20 cellular contexts compared by ENCODE assay signal in the genomic region with DNA sequence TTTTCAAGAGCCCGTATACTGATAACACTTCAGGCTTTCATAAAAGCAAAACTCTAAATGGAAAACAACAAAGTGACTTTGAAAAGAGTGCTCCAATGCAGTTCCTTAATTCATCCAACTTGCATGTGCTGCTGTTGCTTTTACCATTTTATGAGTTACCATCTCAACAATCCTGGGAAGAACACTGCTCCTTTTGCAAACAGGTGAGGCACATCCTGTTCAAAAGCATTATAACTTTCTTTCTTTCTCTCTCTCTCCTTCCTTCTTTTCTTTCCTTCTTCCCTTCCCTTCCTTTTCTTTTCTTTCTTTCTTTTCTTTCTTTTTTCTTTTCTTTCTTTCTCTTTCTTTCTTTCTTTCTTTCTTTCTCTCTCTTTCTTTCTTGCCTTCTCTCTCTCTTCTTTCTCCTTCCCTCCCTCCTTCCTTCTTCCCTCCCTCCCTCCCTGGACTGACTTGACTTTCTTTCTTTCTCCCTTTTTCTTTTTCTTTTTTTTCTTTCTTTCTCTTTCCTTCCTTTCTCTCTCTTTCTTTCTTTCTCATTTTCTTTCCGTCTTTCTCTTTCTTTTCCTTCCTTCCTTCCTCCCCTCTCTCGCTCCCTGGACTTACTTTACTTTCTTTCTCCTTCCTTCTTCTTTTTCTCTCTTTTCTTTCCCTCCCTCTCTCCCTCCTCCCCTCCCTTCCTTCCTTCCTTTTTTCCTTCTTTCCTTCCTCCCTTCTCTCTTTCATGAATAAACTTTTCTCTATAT. TPM values are rescaled to one million over a fixed set of nuclear protein-coding genes. Genes with fewer than 3 reads are reported as not detected.
A peak's percentile ranks its signal among the peaks of the same experiment; 100 is the strongest.
DNase-seq lines count a peak whose midpoint lies in the region; ATAC-seq and TF ChIP-seq lines count a peak whose summit lies in the region.
"Had no signal": no experiment of that assay in that cellular context is flagged by ENCODE, and none has a peak within 500 bp of the region (broad histone marks: within the 10 kb centered on the region; RNA-seq: fewer than 3 reads in every experiment).

No MANE protein-coding gene starts in this region.

- H3K4me3 Mint-ChIP-seq in activated CD8-positive, alpha-beta T cell treated with anti-CD3 and anti-CD28 coated beads for 36 hours, result no peak overlapping the region
- no peak overlapping the region for H3K4me3 Mint-ChIP-seq in activated CD8-positive, alpha-beta T cell treated with anti-CD3 and anti-CD28 coated beads, Interleukin-2, amount 10 ng/mL, durations not matched to agents 7 days and 5 days
- no peak overlapping the region for H3K4me3 Mint-ChIP-seq in dendritic cell treated with granulocyte-macrophage colony-stimulating factor and Interleukin-4, amounts not matched to agents 40 ng/mL and 50 ng/mL, for 4 days
- H3K4me3 Mint-ChIP-seq in stimulated activated effector memory CD8-positive, alpha-beta T cell treated with anti-CD3 and anti-CD28 coated beads, Interleukin-12 subunit alpha, Interleukin-12 subunit beta, amount 100 ng/mL, for 72 hours, result no peak overlapping the region
- H3K4me3 Mint-ChIP-seq: activated naive CD4-positive, alpha-beta T cell treated with anti-CD3 and anti-CD28 coated beads for 36 hours had no signal

- H3K4me1 Mint-ChIP-seq in activated CD8-positive, alpha-beta T cell treated with anti-CD3 and anti-CD28 coated beads for 36 hours (ENCODE audit: low read depth), result peaks cover 30% of the 10 kb centered on the region
- H3K4me1 Mint-ChIP-seq in activated CD8-positive, alpha-beta T cell treated with anti-CD3 and anti-CD28 coated beads, Interleukin-2, amount 10 ng/mL, durations not matched to agents 7 days and 5 days (ENCODE audit: low read depth), result peaks cover 15% of the 10 kb centered on the region
- H3K4me1 Mint-ChIP-seq in dendritic cell treated with granulocyte-macrophage colony-stimulating factor and Interleukin-4, amounts not matched to agents 40 ng/mL and 50 ng/mL, for 4 days (ENCODE audit: low read depth), result peaks cover 31% of the 10 kb centered on the region
- peaks cover 14% of the 10 kb centered on the region for H3K4me1 Mint-ChIP-seq in stimulated activated effector memory CD8-positive, alpha-beta T cell treated with anti-CD3 and anti-CD28 coated beads, Interleukin-12 subunit alpha, Interleukin-12 subunit beta, amount 100 ng/mL, for 72 hours

- no peak for ATAC-seq in activated CD8-positive, alpha-beta T cell treated with anti-CD3 and anti-CD28 coated beads for 36 hours
- no peak for ATAC-seq in activated CD8-positive, alpha-beta T cell treated with anti-CD3 and anti-CD28 coated beads, Interleukin-2, amount 10 ng/mL, durations not matched to agents 7 days and 5 days
- ATAC-seq in stimulated activated effector memory CD8-positive, alpha-beta T cell treated with anti-CD3 and anti-CD28 coated beads, Interleukin-12 subunit alpha, Interleukin-12 subunit beta, amount 100 ng/mL, for 72 hours, result no peak
- no peak for ATAC-seq in HG03097 (IDR thresholded peaks at IDR 0.05; ENCODE audit: low FRiP score, unreplicated experiment)
- ATAC-seq: heart right ventricle had no signal

- H3K27me3 Mint-ChIP-seq in activated CD8-positive, alpha-beta T cell treated with anti-CD3 and anti-CD28 coated beads for 36 hours, result no peaks in the 10 kb centered on the region
- no peaks in the 10 kb centered on the region for H3K27me3 Mint-ChIP-seq in activated CD8-positive, alpha-beta T cell treated with anti-CD3 and anti-CD28 coated beads, Interleukin-2, amount 10 ng/mL, durations not matched to agents 7 days and 5 days (ENCODE audit: low read depth)
- H3K27me3 Mint-ChIP-seq in dendritic cell treated with granulocyte-macrophage colony-stimulating factor and Interleukin-4, amounts not matched to agents 40 ng/mL and 50 ng/mL, for 4 days, result no peaks in the 10 kb centered on the region

- TF ChIP-seq CTCF in activated CD8-positive, alpha-beta T cell treated with anti-CD3 and anti-CD28 coated beads for 36 hours (IDR thresholded peaks at IDR 0.05), result peak; percentile 45
- TF ChIP-seq CTCF in right atrium auricular region (IDR thresholded peaks at IDR 0.05), result no peak

- DNase-seq in activated CD8-positive, alpha-beta T cell treated with anti-CD3 and anti-CD28 coated beads for 36 hours, result no peak
- no peak for DNase-seq in activated CD8-positive, alpha-beta T cell treated with anti-CD3 and anti-CD28 coated beads, Interleukin-2, amount 10 ng/mL, durations not matched to agents 7 days and 5 days
- DNase-seq in Kasumi-1 (lab: John Stamatoyannopoulos, UW) (peak; percentile 30 to 32), right atrium auricular region (ENCODE audit: low spot score) (no peak), GOT3 (lab: John Stamatoyannopoulos, UW) (no peak)
- no peak for DNase-seq in stimulated activated effector memory CD8-positive, alpha-beta T cell treated with anti-CD3 and anti-CD28 coated beads, Interleukin-12 subunit alpha, Interleukin-12 subunit beta, amount 100 ng/mL, for 72 hours (ENCODE audit: low spot score in 2 of 2)
- DNase-seq: activated CD4-positive, CD25-positive, alpha-beta regulatory T cell treated with anti-CD3 and anti-CD28 coated beads, Interleukin-2, amount 50 U/mL, for 72 hours; activated CD8-positive, alpha-beta memory T cell treated with anti-CD3 and anti-CD28 coated beads for 24 hours; activated naive CD4-positive, alpha-beta T cell treated with anti-CD3 and anti-CD28 coated beads for 36 hours; activated T-cell treated with anti-CD3 and anti-CD28 coated beads, Interleukin-2, amount 50 U/mL, for 48 hours; effector CD8-positive, alpha-beta T cell; heart right ventricle; KG1; NCI-H1092; nucleus accumbens had no signal

- H3K27ac Mint-ChIP-seq in activated CD8-positive, alpha-beta T cell treated with anti-CD3 and anti-CD28 coated beads for 36 hours, result no peak overlapping the region
- H3K27ac Mint-ChIP-seq in activated CD8-positive, alpha-beta T cell treated with anti-CD3 and anti-CD28 coated beads, Interleukin-2, amount 10 ng/mL, durations not matched to agents 7 days and 5 days, result no peak overlapping the region
- H3K27ac Mint-ChIP-seq in dendritic cell treated with granulocyte-macrophage colony-stimulating factor and Interleukin-4, amounts not matched to agents 40 ng/mL and 50 ng/mL, for 4 days, result peak overlapping the region; percentile 14
- H3K27ac Mint-ChIP-seq in stimulated activated effector memory CD8-positive, alpha-beta T cell treated with anti-CD3 and anti-CD28 coated beads, Interleukin-12 subunit alpha, Interleukin-12 subunit beta, amount 100 ng/mL, for 72 hours, result peak overlapping the region; percentile 45
- H3K27ac Mint-ChIP-seq: activated naive CD4-positive, alpha-beta T cell treated with anti-CD3 and anti-CD28 coated beads for 36 hours had no signal

- H3K4me3 ChIP-seq in right atrium auricular region, result no peak overlapping the region
- H3K4me3 ChIP-seq: BLaER1, heart right ventricle, suprapubic skin had no signal

- no peaks in the 10 kb centered on the region for H3K4me1 ChIP-seq in right atrium auricular region
- H3K4me1 ChIP-seq: BLaER1, foreskin keratinocyte had no signal

- no peaks in the 10 kb centered on the region for H3K9me3 ChIP-seq in right atrium auricular region
- H3K9me3 ChIP-seq: BLaER1, heart right ventricle, suprapubic skin had no signal

- peaks cover 4% of the 10 kb centered on the region for H3K9me3 Mint-ChIP-seq in activated CD8-positive, alpha-beta T cell treated with anti-CD3 and anti-CD28 coated beads for 36 hours
- H3K9me3 Mint-ChIP-seq in activated CD8-positive, alpha-beta T cell treated with anti-CD3 and anti-CD28 coated beads, Interleukin-2, amount 10 ng/mL, durations not matched to agents 7 days and 5 days (ENCODE audit: insufficient read depth), result peaks cover 1% of the 10 kb centered on the region
- H3K9me3 Mint-ChIP-seq in dendritic cell treated with granulocyte-macrophage colony-stimulating factor and Interleukin-4, amounts not matched to agents 40 ng/mL and 50 ng/mL, for 4 days, result peaks cover 9% of the 10 kb centered on the region
- no peaks in the 10 kb centered on the region for H3K9me3 Mint-ChIP-seq in stimulated activated effector memory CD8-positive, alpha-beta T cell treated with anti-CD3 and anti-CD28 coated beads, Interleukin-12 subunit alpha, Interleukin-12 subunit beta, amount 100 ng/mL, for 72 hours

- intact Hi-C loops in activated CD8-positive, alpha-beta T cell treated with anti-CD3 and anti-CD28 coated beads for 36 hours (cut with micrococcal nuclease), result no loop called here
- intact Hi-C loops in dendritic cell treated with granulocyte-macrophage colony-stimulating factor and Interleukin-4, amounts not matched to agents 40 ng/mL and 50 ng/mL, for 4 days (cut with micrococcal nuclease), result no loop called here

- H3K36me3 ChIP-seq in right atrium auricular region, result no peaks in the 10 kb centered on the region
- H3K36me3 ChIP-seq: BLaER1, heart right ventricle, suprapubic skin had no signal

- POLR2A ChIA-PET in activated CD8-positive, alpha-beta T cell treated with anti-CD3 and anti-CD28 coated beads for 36 hours (lab: Charles Lee), result interaction anchor here (1.0 kb wide), 1 partner anchor 12 kb away, joined by 3 read pairs; no protein-coding TSS in a partner anchor
- POLR2A ChIA-PET in activated CD8-positive, alpha-beta T cell treated with anti-CD3 and anti-CD28 coated beads, Interleukin-2, amount 10 ng/mL, durations not matched to agents 7 days and 5 days (lab: Charles Lee), result no interaction called here

- H3K27ac ChIP-seq in right atrium auricular region, result no peak overlapping the region
- H3K27ac ChIP-seq: BLaER1, foreskin keratinocyte, heart right ventricle, suprapubic skin had no signal

- CTCF ChIA-PET in activated CD8-positive, alpha-beta T cell treated with anti-CD3 and anti-CD28 coated beads for 36 hours (lab: Charles Lee), result interaction anchor here (1.3 kb wide), 1 partner anchor 11 kb away, joined by 3 read pairs; no protein-coding TSS in a partner anchor
- CTCF ChIA-PET in activated CD8-positive, alpha-beta T cell treated with anti-CD3 and anti-CD28 coated beads, Interleukin-2, amount 10 ng/mL, durations not matched to agents 7 days and 5 days (lab: Charles Lee), result no interaction called here

- no peaks in the 10 kb centered on the region for H3K27me3 ChIP-seq in right atrium auricular region
- H3K27me3 ChIP-seq: BLaER1, foreskin keratinocyte, heart right ventricle, suprapubic skin had no signal

- H3K36me3 Mint-ChIP-seq in activated CD8-positive, alpha-beta T cell treated with anti-CD3 and anti-CD28 coated beads for 36 hours (ENCODE audit: low read depth), result peaks cover under 1% of the 10 kb centered on the region
- peaks cover under 1% of the 10 kb centered on the region for H3K36me3 Mint-ChIP-seq in activated CD8-positive, alpha-beta T cell treated with anti-CD3 and anti-CD28 coated beads, Interleukin-2, amount 10 ng/mL, durations not matched to agents 7 days and 5 days (ENCODE audit: low read depth)
- no peaks in the 10 kb centered on the region for H3K36me3 Mint-ChIP-seq in dendritic cell treated with granulocyte-macrophage colony-stimulating factor and Interleukin-4, amounts not matched to agents 40 ng/mL and 50 ng/mL, for 4 days (ENCODE audit: low read depth)
- no peaks in the 10 kb centered on the region for H3K36me3 Mint-ChIP-seq in stimulated activated effector memory CD8-positive, alpha-beta T cell treated with anti-CD3 and anti-CD28 coated beads, Interleukin-12 subunit alpha, Interleukin-12 subunit beta, amount 100 ng/mL, for 72 hours

RNA-seq across cellular contexts. Expression of gene PARP8, which starts 11.2 kb away (rescaled TPM):
- total RNA-seq in activated CD8-positive, alpha-beta T cell treated with anti-CD3 and anti-CD28 coated beads for 36 hours, result 10 to 100 TPM; 42.9 to 48.3 TPM
- 10 to 100 TPM; 78.5 to 80.0 TPM for total RNA-seq in activated CD8-positive, alpha-beta T cell treated with anti-CD3 and anti-CD28 coated beads, Interleukin-2, amount 10 ng/mL, durations not matched to agents 7 days and 5 days
- 1 to 10 TPM; 3.9 to 6.6 TPM for total RNA-seq in right atrium auricular region

Comparison
In these comparisons a context has a peak if more than half of its experiments do, and no peak if none do; other contexts are left out.
1. DNase-seq: peak in Kasumi-1 (2 of 2); none in activated CD8-positive, alpha-beta T cell treated with anti-CD3 and anti-CD28 coated beads for 36 hours (single experiment), activated CD8-positive, alpha-beta T cell treated with anti-CD3 and anti-CD28 coated beads, Interleukin-2, amount 10 ng/mL, durations not matched to agents 7 days and 5 days (single experiment), stimulated activated effector memory CD8-positive, alpha-beta T cell treated with anti-CD3 and anti-CD28 coated beads, Interleukin-12 subunit alpha, Interleukin-12 subunit beta, amount 100 ng/mL, for 72 hours (0 of 2), right atrium auricular region (single experiment) and GOT3 (single experiment).
2. H3K27ac Mint-ChIP-seq: peak in dendritic cell treated with granulocyte-macrophage colony-stimulating factor and Interleukin-4, amounts not matched to agents 40 ng/mL and 50 ng/mL, for 4 days (single experiment) and stimulated activated effector memory CD8-positive, alpha-beta T cell treated with anti-CD3 and anti-CD28 coated beads, Interleukin-12 subunit alpha, Interleukin-12 subunit beta, amount 100 ng/mL, for 72 hours (single experiment); none in activated CD8-positive, alpha-beta T cell treated with anti-CD3 and anti-CD28 coated beads for 36 hours (single experiment) and activated CD8-positive, alpha-beta T cell treated with anti-CD3 and anti-CD28 coated beads, Interleukin-2, amount 10 ng/mL, durations not matched to agents 7 days and 5 days (single experiment).
3. RNA of gene PARP8, which starts 11.2 kb away (total RNA-seq): 78.5 to 80.0 TPM in activated CD8-positive, alpha-beta T cell treated with anti-CD3 and anti-CD28 coated beads, Interleukin-2, amount 10 ng/mL, durations not matched to agents 7 days and 5 days and 42.9 to 48.3 TPM in activated CD8-positive, alpha-beta T cell treated with anti-CD3 and anti-CD28 coated beads for 36 hours; 3.9 to 6.6 TPM in right atrium auricular region; every median in the first group is over 4 times any median in the second.